ENCODE assay signal across 8 cellular contexts in genomic region chr19:1258707-1259205, GRCh38. TPM values are rescaled to one million over a fixed set of nuclear protein-coding genes. Genes with fewer than 3 reads are reported as not detected.
DNase-seq lines count a peak whose midpoint lies in the region; ATAC-seq, FAIRE-seq and TF ChIP-seq lines count a peak whose summit lies in the region.

No MANE protein-coding gene starts in this region.

- TF ChIP-seq CTCF in 22Rv1 (IDR thresholded peaks at IDR 0.05) (no peak), HFFc6 (IDR thresholded peaks at IDR 0.05) (no peak; the same call in 1 of the 2 replicates), astrocyte (IDR thresholded peaks at IDR 0.05; ENCODE audit: insufficient read depth, low read depth, low read length) (no peak)

- H3K27ac Mint-ChIP-seq in HFFc6 (peak overlapping the region; percentile 93), astrocyte (ENCODE audit: unreplicated experiment) (peak overlapping the region; percentile 92)

- H2AFZ ChIP-seq in astrocyte (ENCODE audit: low read depth, low read length): no peak overlapping the region

- H3K9me3 Mint-ChIP-seq in HFFc6 (no peaks in the 10 kb centered on the region), astrocyte (ENCODE audit: unreplicated experiment) (no peaks in the 10 kb centered on the region)

- WGBS in aorta, 2 donors: 30 to 35% methylated on average over 15 of the region's 15 CpGs

- H4K20me1 ChIP-seq in astrocyte (ENCODE audit: insufficient read depth, low read length): peaks cover 62% of the 10 kb centered on the region

- H3K4me1 Mint-ChIP-seq in HFFc6 (ENCODE audit: low read depth) (peaks cover 58% of the 10 kb centered on the region), astrocyte (ENCODE audit: low read depth, unreplicated experiment) (peaks cover 32% of the 10 kb centered on the region)

- H3K79me2 ChIP-seq in astrocyte (ENCODE audit: insufficient read depth, low read length): peaks cover 36% of the 10 kb centered on the region

- peak overlapping the region; percentile 52 for H3K9ac ChIP-seq in astrocyte (ENCODE audit: low read length)
- H3K9ac ChIP-seq in mucosa of stomach (ENCODE audit: low read length): peak overlapping the region; percentile 65

- no peak for FAIRE-seq in astrocyte (lab: Jason Lieb, UNC)

- H3K27me3 ChIP-seq in astrocyte (ENCODE audit: insufficient read depth, low read length): no peaks in the 10 kb centered on the region
- no peaks in the 10 kb centered on the region for H3K27me3 ChIP-seq in mucosa of stomach (ENCODE audit: control insufficient read depth, insufficient read depth, low read length)
- no peaks in the 10 kb centered on the region for H3K27me3 ChIP-seq in aorta (ENCODE audit: control insufficient read depth in 1 of 2, insufficient read depth in 2 of 2, low read length in 1 of 2)

- H3K36me3 Mint-ChIP-seq in HFFc6 (ENCODE audit: low read depth) (peaks cover 5% of the 10 kb centered on the region; the same call in 1 of the 2 replicates), astrocyte (ENCODE audit: low read depth, unreplicated experiment) (peaks cover 6% of the 10 kb centered on the region)

- H3K4me1 ChIP-seq in astrocyte (ENCODE audit: insufficient read depth, low read length) (peaks cover 72% of the 10 kb centered on the region), mucosa of stomach (ENCODE audit: control insufficient read depth, insufficient read depth, low read length) (peaks cover 77% of the 10 kb centered on the region), aorta (ENCODE audit: control insufficient read depth in 1 of 2, insufficient read depth in 2 of 2, low read length in 2 of 2) (peaks cover 0 to 2% of the 10 kb centered on the region in 2 donors)

- H3K4me2 ChIP-seq in astrocyte (ENCODE audit: low read length): peak overlapping the region; percentile 46

- H3K9me3 ChIP-seq in astrocyte (ENCODE audit: insufficient read depth, low read depth, low read length): no peaks in the 10 kb centered on the region
- H3K9me3 ChIP-seq in mucosa of stomach (ENCODE audit: control insufficient read depth, low read length): no peaks in the 10 kb centered on the region
- H3K9me3 ChIP-seq in aorta (ENCODE audit: control insufficient read depth, low read length): no peaks in the 10 kb centered on the region

- H3K27ac ChIP-seq in 22Rv1 (peak overlapping the region; percentile 99), astrocyte (ENCODE audit: low read depth, low read length) (peak overlapping the region; percentile 69), aorta (ENCODE audit: low read depth in 1 of 2, low read length in 2 of 2) (peak overlapping the region in 1 of 2 donors; percentile 25)

- H3K27me3 Mint-ChIP-seq in HFFc6 (ENCODE audit: insufficient read depth) (peaks cover 27% of the 10 kb centered on the region), astrocyte (ENCODE audit: low read depth, unreplicated experiment) (no peaks in the 10 kb centered on the region)

- intact Hi-C loops in aorta (cut with DNase I): no loop called here

- H3K36me3 ChIP-seq in astrocyte (ENCODE audit: insufficient read depth, low read length) (peaks cover 22% of the 10 kb centered on the region), mucosa of stomach (ENCODE audit: control insufficient read depth, insufficient read depth, low read length) (peaks cover 32% of the 10 kb centered on the region), aorta (ENCODE audit: control insufficient read depth in 1 of 2, insufficient read depth in 2 of 2, low read length in 1 of 2) (peaks cover 6 to 9% of the 10 kb centered on the region in 2 donors)

- no peak for ATAC-seq in aorta (ENCODE audit: low FRiP score)

- H3K4me3 Mint-ChIP-seq in HFFc6 (peak overlapping the region; percentile 71), astrocyte (ENCODE audit: unreplicated experiment) (no peak overlapping the region)

- H3K4me3 ChIP-seq in astrocyte (ENCODE audit: insufficient read depth, low read depth, low read length): no peak overlapping the region
- peak overlapping the region; percentile 12 for H3K4me3 ChIP-seq in mucosa of stomach (ENCODE audit: low read length)
- no peak overlapping the region for H3K4me3 ChIP-seq in aorta (ENCODE audit: low read length in 2 of 2)

- DNase-seq in HFFc6: peak; percentile 30
- no peak for DNase-seq in astrocyte (ENCODE audit: low read depth)
- DNase-seq in UCSD-AML1 (lab: John Stamatoyannopoulos, UW; ENCODE audit: unreplicated experiment): no peak
- DNase-seq in GM19238 (ENCODE audit: insufficient read length, low spot score): no peak
- no peak for DNase-seq in aorta
- DNase-seq in activated CD8-positive, alpha-beta memory T cell treated with anti-CD3 and anti-CD28 coated beads, Interleukin-2, amount 50 U/mL, for 4 hours: no peak

RNA-seq across cellular contexts. Expression of gene MIDN, which starts 10.4 kb away (rescaled TPM):
- 10 to 100 TPM; 58.4 to 73.3 (median 67.4) TPM for total RNA-seq in HFFc6 (2021; fragmentation: NEBNext Ultra II Directional; extraction: Animal tissue kit (Norgen Biotek cat#: 25700))
- total RNA-seq in astrocyte (119 and 141 TPM in 2 replicates), aorta (100 to 1,000 TPM; 112 to 121 TPM)
- 10 to 100 TPM; 11.8 to 27.4 TPM for polyA plus RNA-seq in aorta

RNA-seq across cellular contexts. Expression of gene CIRBP, which starts 10.4 kb away (rescaled TPM):
- total RNA-seq in HFFc6 (2021; fragmentation: NEBNext Ultra II Directional; extraction: Animal tissue kit (Norgen Biotek cat#: 25700)): 100 to 1,000 TPM; 160 to 243 (median 190) TPM
- 184 and 215 TPM in 2 replicates for total RNA-seq in astrocyte
- 100 to 1,000 TPM; 391 to 397 TPM for total RNA-seq in aorta
- 1,000 to 10,000 TPM in 1 of 2 donors, 100 to 1,000 TPM in 1; 252 to 1,634 TPM for polyA plus RNA-seq in aorta

RNA-seq across cellular contexts. Expression of gene FAM174C, which starts 16.6 kb away (rescaled TPM):
- total RNA-seq in HFFc6 (2021; fragmentation: NEBNext Ultra II Directional; extraction: Animal tissue kit (Norgen Biotek cat#: 25700)): 10 to 100 TPM; 54.2 to 77.6 (median 63.8) TPM
- total RNA-seq in astrocyte: 50.5 and 50.8 TPM in 2 replicates
- total RNA-seq in aorta: 10 to 100 TPM; 21.9 to 23.3 TPM
- 10 to 100 TPM; 43.8 to 68.8 TPM for polyA plus RNA-seq in aorta

RNA-seq across cellular contexts. Expression of gene ATP5F1D, which starts 17.2 kb away (rescaled TPM):
- 100 to 1,000 TPM; 190 to 243 (median 217) TPM for total RNA-seq in HFFc6 (2021; fragmentation: NEBNext Ultra II Directional; extraction: Animal tissue kit (Norgen Biotek cat#: 25700))
- total RNA-seq in astrocyte (154 and 170 TPM in 2 replicates), aorta (100 to 1,000 TPM in 1 of 2 donors, 10 to 100 TPM in 1; 92.8 to 102 TPM)
- polyA plus RNA-seq in aorta: 100 to 1,000 TPM; 131 to 164 TPM

RNA-seq across cellular contexts. Expression of gene CBARP, which starts 21.0 kb away (rescaled TPM):
- total RNA-seq in HFFc6 (2021; fragmentation: NEBNext Ultra II Directional; extraction: Animal tissue kit (Norgen Biotek cat#: 25700)): 10 to 100 TPM in 1 of 6 experiments, 1 to 10 TPM in 5; 7.6 to 12.7 (median 8.6) TPM
- total RNA-seq in astrocyte (18.8 and 19.8 TPM in 2 replicates), aorta (1 to 10 TPM; 3.0 to 3.7 TPM)
- 1 to 10 TPM in 1 of 2 donors, under 1 TPM in 1; 0.88 to 1.1 TPM for polyA plus RNA-seq in aorta
